17 cellular contexts compared by ENCODE assay signal in genomic region chr9:135088979-135089847, GRCh38. TPM values are rescaled to one million over a fixed set of nuclear protein-coding genes. Genes with fewer than 3 reads are reported as not detected.
DNase-seq lines count a peak whose midpoint lies in the region; ATAC-seq, FAIRE-seq and TF ChIP-seq lines count a peak whose summit lies in the region.
"Had no signal": no experiment of that assay in that cellular context is flagged by ENCODE, and none has a peak within 500 bp of the region (broad histone marks: within the 10 kb centered on the region; RNA-seq: fewer than 3 reads in every experiment).

No MANE protein-coding gene starts in this region.

- WGBS in H9 (ENCODE audit: extremely low coverage, insufficient read length, low lambda C conversion rate) = no CpG with 5 or more reads among the region's 35 CpGs
- 39% methylated on average over 26 of the region's 35 CpGs for WGBS in suprapubic skin

- no peaks in the 10 kb centered on the region for H3K79me1 ChIP-seq in H9 (ENCODE audit: insufficient read depth, low read depth, low read length, poor library complexity, severe bottlenecking)

- no peak overlapping the region for H4K8ac ChIP-seq in H9 (replicated peaks; ENCODE audit: insufficient read length, low read depth, low read length)

- peaks cover 0 to 2% of the 10 kb centered on the region in 2 experiments; a peak in 1 of 5 replicates for H3K9me3 Mint-ChIP-seq in H9
- H3K9me3 Mint-ChIP-seq in activated T-helper 2 cell treated with anti-CD3 and anti-CD28 coated beads, Interferon-gamma antibody, Interleukin-2, Interleukin-4, amounts not matched to agents 10 μg/mL and 5 μg/mL and 100 μg/mL, durations not matched to agents 14 hours and 24 hours and 36 hours = no peaks in the 10 kb centered on the region
- H3K9me3 Mint-ChIP-seq: activated naive CD8-positive, alpha-beta T cell treated with anti-CD3 and anti-CD28 coated beads for 36 hours had no signal

- H3K4me1 Mint-ChIP-seq in H9 = peaks cover 19 to 22% of the 10 kb centered on the region in 2 experiments
- peaks cover 3% of the 10 kb centered on the region for H3K4me1 Mint-ChIP-seq in activated T-helper 2 cell treated with anti-CD3 and anti-CD28 coated beads, Interferon-gamma antibody, Interleukin-2, Interleukin-4, amounts not matched to agents 10 μg/mL and 5 μg/mL and 100 μg/mL, durations not matched to agents 14 hours and 24 hours and 36 hours (ENCODE audit: low read depth)
- H3K4me1 Mint-ChIP-seq: central memory CD8-positive, alpha-beta T cell had no signal

- no peak overlapping the region for H3K23ac ChIP-seq in H9 (ENCODE audit: insufficient read length, low read depth, low read length)

- no peak overlapping the region for H4K5ac ChIP-seq in H9 (ENCODE audit: insufficient read length, low read depth, low read length)

- intact Hi-C loops in activated T-helper 2 cell treated with anti-CD3 and anti-CD28 coated beads, Interferon-gamma antibody, Interleukin-2, Interleukin-4, amounts not matched to agents 10 μg/mL and 5 μg/mL and 100 μg/mL, durations not matched to agents 14 hours and 24 hours and 36 hours (cut with micrococcal nuclease) = loop anchor here (5.0 kb wide), 1 partner anchor 323 kb away; no protein-coding TSS in a partner anchor

- no peak overlapping the region for H4K91ac ChIP-seq in H9 (ENCODE audit: insufficient read length, low read depth, low read length)

- no peak overlapping the region for H2BK120ac ChIP-seq in H9 (ENCODE audit: low read depth, low read length, poor library complexity, severe bottlenecking)

- H3K4me3 ChIP-seq in iPS-20b (ENCODE audit: low read length) (peak overlapping the region; percentile 75; the same call in 1 of the 2 replicates), suprapubic skin (peak overlapping the region; percentile 50)

- H2BK15ac ChIP-seq in H9 (ENCODE audit: low read depth, low read length) = no peak overlapping the region

- no peak overlapping the region; the same call in 1 of the 2 replicates for H3K14ac ChIP-seq in H9 (ENCODE audit: insufficient read depth, low read length)

- H3K4me1 ChIP-seq in H9 (ENCODE audit: insufficient read depth, low read length) = no peaks in the 10 kb centered on the region; the same call in 1 of the 2 replicates
- no peaks in the 10 kb centered on the region; the same call in 1 of the 2 replicates for H3K4me1 ChIP-seq in iPS-20b (ENCODE audit: insufficient read depth, low read length)
- peaks cover 28% of the 10 kb centered on the region for H3K4me1 ChIP-seq in suprapubic skin

- TF ChIP-seq POLR2A in suprapubic skin (IDR thresholded peaks at IDR 0.05) = no peak

- H3K79me2 ChIP-seq in H9 (ENCODE audit: insufficient read depth, low read length) = no peaks in the 10 kb centered on the region

- no peak overlapping the region for H3K27ac Mint-ChIP-seq in H9
- H3K27ac Mint-ChIP-seq in activated T-helper 2 cell treated with anti-CD3 and anti-CD28 coated beads, Interferon-gamma antibody, Interleukin-2, Interleukin-4, amounts not matched to agents 10 μg/mL and 5 μg/mL and 100 μg/mL, durations not matched to agents 14 hours and 24 hours and 36 hours = no peak overlapping the region
- H3K27ac Mint-ChIP-seq: activated naive CD8-positive, alpha-beta T cell treated with anti-CD3 and anti-CD28 coated beads for 36 hours; B cell; natural killer cell treated with Interleukin-12 subunit alpha and Interleukin-12 subunit beta and Interleukin-15 and Interleukin-18, amount 100 ng/mL, for 72 hours; stimulated activated naive B cell treated with anti-CD40 and anti-IgM and Interleukin-4, amounts not matched to agents 10 μg/mL and 1 μg/mL and 100 μg/mL, for 72 hours had no signal

- FAIRE-seq in RCC 7860 (lab: Jason Lieb, UNC) = no peak

- peaks cover 14 to 22% (median 21%) of the 10 kb centered on the region in 3 experiments; a peak in 6 of 7 replicates for H3K36me3 Mint-ChIP-seq in H9 (ENCODE audit: insufficient read depth in 1 of 3, low read depth in 3 of 3)
- H3K36me3 Mint-ChIP-seq in activated T-helper 2 cell treated with anti-CD3 and anti-CD28 coated beads, Interferon-gamma antibody, Interleukin-2, Interleukin-4, amounts not matched to agents 10 μg/mL and 5 μg/mL and 100 μg/mL, durations not matched to agents 14 hours and 24 hours and 36 hours (ENCODE audit: low read depth) = no peaks in the 10 kb centered on the region
- H3K36me3 Mint-ChIP-seq: activated naive CD8-positive, alpha-beta T cell treated with anti-CD3 and anti-CD28 coated beads for 36 hours; natural killer cell treated with Interleukin-12 subunit alpha and Interleukin-12 subunit beta and Interleukin-15 and Interleukin-18, amount 100 ng/mL, for 72 hours; stimulated activated naive B cell treated with anti-CD40 and anti-IgM and Interleukin-4, amounts not matched to agents 10 μg/mL and 1 μg/mL and 100 μg/mL, for 72 hours had no signal

- no peak overlapping the region for H2AFZ ChIP-seq in H9 (ENCODE audit: low read length)

- H4K20me1 ChIP-seq in H9 (ENCODE audit: control insufficient read depth, insufficient read depth, insufficient read length) = no peaks in the 10 kb centered on the region

- H3K4ac ChIP-seq in H9 (ENCODE audit: low read depth, low read length) = no peak overlapping the region

- H3K36me3 ChIP-seq in iPS-20b (ENCODE audit: insufficient read depth, low read depth, low read length) = peaks cover 19% of the 10 kb centered on the region; the same call in 1 of the 2 replicates
- H3K36me3 ChIP-seq in suprapubic skin = no peaks in the 10 kb centered on the region
- H3K36me3 ChIP-seq: sigmoid colon had no signal

- H3K27ac ChIP-seq in H9 (ENCODE audit: insufficient read length, low read depth, low read length) = no peak overlapping the region
- H3K27ac ChIP-seq in iPS-20b (ENCODE audit: low read length) = no peak overlapping the region
- no peak overlapping the region for H3K27ac ChIP-seq in suprapubic skin
- H3K27ac ChIP-seq: KMS-11, sigmoid colon had no signal

- H3K27me3 Mint-ChIP-seq in H9 (ENCODE audit: low read depth) = peaks cover 47% of the 10 kb centered on the region
- H3K27me3 Mint-ChIP-seq in activated T-helper 2 cell treated with anti-CD3 and anti-CD28 coated beads, Interferon-gamma antibody, Interleukin-2, Interleukin-4, amounts not matched to agents 10 μg/mL and 5 μg/mL and 100 μg/mL, durations not matched to agents 14 hours and 24 hours and 36 hours (ENCODE audit: low read depth) = peaks cover 27% of the 10 kb centered on the region

- TF ChIP-seq EP300 in suprapubic skin (IDR thresholded peaks at IDR 0.05) = no peak

- no peak overlapping the region for H2BK5ac ChIP-seq in H9 (ENCODE audit: insufficient read length, low read length)

- H3T11ph ChIP-seq in H9 (ENCODE audit: low read length) = no peak overlapping the region

- H2BK20ac ChIP-seq in H9 (ENCODE audit: low read depth, low read length, poor library complexity, severe bottlenecking) = no peak overlapping the region

- no peak overlapping the region for H3K18ac ChIP-seq in H9 (ENCODE audit: insufficient read length, low read depth, low read length)

- H3K27me3 ChIP-seq in H9 (ENCODE audit: insufficient read depth, low read length) = peaks cover 2% of the 10 kb centered on the region; the same call in 1 of the 2 replicates
- H3K27me3 ChIP-seq in iPS-20b (ENCODE audit: insufficient read depth, low read length) = peaks cover 58% of the 10 kb centered on the region
- peaks cover 43% of the 10 kb centered on the region for H3K27me3 ChIP-seq in suprapubic skin

- no peak overlapping the region for H2AK5ac ChIP-seq in H9 (ENCODE audit: insufficient read length, low read length)

- H2BK12ac ChIP-seq in H9 (ENCODE audit: insufficient read length, low read depth, low read length) = no peak overlapping the region

- H3K4me3 Mint-ChIP-seq in H9 = peak overlapping the region; percentile 67 to 82
- H3K4me3 Mint-ChIP-seq in activated T-helper 2 cell treated with anti-CD3 and anti-CD28 coated beads, Interferon-gamma antibody, Interleukin-2, Interleukin-4, amounts not matched to agents 10 μg/mL and 5 μg/mL and 100 μg/mL, durations not matched to agents 14 hours and 24 hours and 36 hours (ENCODE audit: low read depth) = no peak overlapping the region
- H3K4me3 Mint-ChIP-seq: activated naive CD8-positive, alpha-beta T cell treated with anti-CD3 and anti-CD28 coated beads for 36 hours; B cell; central memory CD8-positive, alpha-beta T cell; natural killer cell treated with Interleukin-12 subunit alpha and Interleukin-12 subunit beta and Interleukin-15 and Interleukin-18, amount 100 ng/mL, for 72 hours; stimulated activated naive B cell treated with anti-CD40 and anti-IgM and Interleukin-4, amounts not matched to agents 10 μg/mL and 1 μg/mL and 100 μg/mL, for 72 hours had no signal

- H3K9ac ChIP-seq in H9 (ENCODE audit: extremely low read depth, insufficient read length, low read length) (no peak overlapping the region), iPS-20b (ENCODE audit: low read depth, low read length) (peak overlapping the region; percentile 48; the same call in 1 of the 2 replicates)
- H3K9ac ChIP-seq: KMS-11 had no signal

- TF ChIP-seq CTCF in H9 (conservative IDR thresholded peaks at IDR 0.05) (no peak), suprapubic skin (IDR thresholded peaks at IDR 0.05) (no peak)

- peaks cover 19% of the 10 kb centered on the region for H3K23me2 ChIP-seq in H9 (ENCODE audit: insufficient read length, low read depth, low read length, poor library complexity, severe bottlenecking)

- no peaks in the 10 kb centered on the region for H3K9me3 ChIP-seq in H9 (ENCODE audit: control insufficient read depth, low read depth, low read length)
- no peaks in the 10 kb centered on the region for H3K9me3 ChIP-seq in iPS-20b (ENCODE audit: insufficient read depth, low read depth, low read length)
- H3K9me3 ChIP-seq in suprapubic skin = no peaks in the 10 kb centered on the region
- H3K9me3 ChIP-seq: sigmoid colon had no signal

- no peak for ATAC-seq in GM21717 (IDR thresholded peaks at IDR 0.05; ENCODE audit: unreplicated experiment)
- ATAC-seq: left lobe of liver; natural killer cell treated with Interleukin-12 subunit alpha and Interleukin-12 subunit beta and Interleukin-15 and Interleukin-18, amount 100 ng/mL, for 72 hours; stimulated activated naive B cell treated with anti-CD40 and anti-IgM and Interleukin-4, amounts not matched to agents 10 μg/mL and 1 μg/mL and 100 μg/mL, for 72 hours had no signal

- no peak overlapping the region for H3K56ac ChIP-seq in H9 (ENCODE audit: insufficient read length, low read depth, low read length)

- no peak for DNase-seq in H9
- DNase-seq in cerebellum (ENCODE audit: low spot score) = peak; percentile 75
- no peak for DNase-seq in suprapubic skin (ENCODE audit: low spot score in 2 of 2)
- DNase-seq in RCC 7860 (ENCODE audit: low spot score) = no peak
- no peak for DNase-seq in activated T-helper 2 cell treated with anti-CD3 and anti-CD28 coated beads, Interferon-gamma antibody, Interleukin-2, Interleukin-4, amounts not matched to agents 10 μg/mL and 5 μg/mL and 100 μg/mL, durations not matched to agents 14 hours and 24 hours and 36 hours (ENCODE audit: low spot score)
- DNase-seq: activated naive CD8-positive, alpha-beta T cell treated with anti-CD3 and anti-CD28 coated beads for 36 hours; DND-41; NCI-H524 treated with DMSO at 0.1 percent for 48 hours; sigmoid colon; stimulated activated naive B cell treated with anti-CD40 and anti-IgM and Interleukin-4, amounts not matched to agents 10 μg/mL and 1 μg/mL and 100 μg/mL, for 72 hours had no signal

- peak overlapping the region; percentile 72 for H3K4me2 ChIP-seq in H9 (ENCODE audit: insufficient read depth, insufficient read length, low read length)
- H3K4me2 ChIP-seq: KMS-11 had no signal

RNA-seq across cellular contexts. Expression of gene OLFM1, which starts 1.7 kb away (rescaled TPM):
- total RNA-seq in H9 (2021) (34.1 and 36.8 TPM in 2 replicates), cerebellum (68.8 TPM), suprapubic skin (10 to 100 TPM in 2 of 4 donors, 1 to 10 TPM in 2; 4.0 to 15.4 (median 11.7) TPM)
- total RNA-seq in activated T-helper 2 cell treated with anti-CD3 and anti-CD28 coated beads, Interferon-gamma antibody, Interleukin-2, Interleukin-4, amounts not matched to agents 10 μg/mL and 5 μg/mL and 100 μg/mL, durations not matched to agents 14 hours and 24 hours and 36 hours = 0.28 and 0.37 TPM in 2 replicates
- total RNA-seq: activated naive CD8-positive, alpha-beta T cell treated with anti-CD3 and anti-CD28 coated beads for 36 hours; B cell; natural killer cell treated with Interleukin-12 subunit alpha and Interleukin-12 subunit beta and Interleukin-15 and Interleukin-18, amount 100 ng/mL, for 72 hours had no signal
